In genomic region chr7:46775776-46776175, GRCh38 we compare ENCODE assay signal across 17 cellular contexts.
DNase-seq lines count a peak whose midpoint lies in the region; ATAC-seq and TF ChIP-seq lines count a peak whose summit lies in the region.
"Had no signal": no experiment of that assay in that cellular context is flagged by ENCODE, and none has a peak within 500 bp of the region (broad histone marks: within the 10 kb centered on the region; RNA-seq: fewer than 3 reads in every experiment).

No MANE protein-coding gene starts in this region.

- peak; percentile 63 for DNase-seq in AG09309 (ENCODE audit: low read depth)
- DNase-seq in EH (ENCODE audit: low read depth): peak; percentile 76
- peak; percentile 64 for DNase-seq in amniotic epithelial cell (ENCODE audit: low read depth)
- DNase-seq in myocyte (ENCODE audit: low read depth): peak; percentile 33
- DNase-seq in NK-92 (lab: John Stamatoyannopoulos, UW; ENCODE audit: unreplicated experiment): no peak
- no peak for DNase-seq in WTC11 (ENCODE audit: low spot score)
- DNase-seq in RPMI8226: no peak
- DNase-seq: Karpas-422, NCI-H1105 treated with DMSO at 0.1 percent for 48 hours, NCI-H187 treated with DMSO at 0.1 percent for 48 hours, NCI-H2171, NCI-H446 treated with DMSO at 0.1 percent for 48 hours, NCI-H748 treated with DMSO at 0.1 percent for 48 hours, SJCRH30 had no signal

- POLR2A ChIA-PET in WTC11 (lab: Charles Lee): no interaction called here

- no peak overlapping the region for H3K4me3 ChIP-seq in AG09309 (ENCODE audit: control insufficient read depth, low read depth, low read length)
- H3K4me3 ChIP-seq: BLaER1 treated with 17β-estradiol and CSF1 and Interleukin-3, amounts not matched to agents 10 nM and 100 nM; GM12878; SJCRH30 had no signal

- no peaks in the 10 kb centered on the region for H3K27me3 Mint-ChIP-seq in WTC11 (ENCODE audit: low read depth)

- no peak overlapping the region for H3K27ac Mint-ChIP-seq in WTC11

- ATAC-seq in WTC11 (no peak), HG02840 (IDR thresholded peaks at IDR 0.05; ENCODE audit: low FRiP score, unreplicated experiment) (no peak)
- ATAC-seq: GM12878 had no signal

- H3K36me3 Mint-ChIP-seq in WTC11: no peaks in the 10 kb centered on the region

- H3K9me3 Mint-ChIP-seq in WTC11: peaks cover 21% of the 10 kb centered on the region

- CTCF ChIA-PET in WTC11 (lab: Charles Lee): no interaction called here

- no peak overlapping the region for H3K4me3 Mint-ChIP-seq in WTC11

- peaks cover 11% of the 10 kb centered on the region for H3K4me1 Mint-ChIP-seq in WTC11

- TF ChIP-seq CTCF in AG09309 (IDR thresholded peaks at IDR 0.05; ENCODE audit: control insufficient read depth, insufficient read depth, low read depth, low read length, missing control alignments) (no peak), WTC11 (IDR thresholded peaks at IDR 0.05) (no peak)

TF ChIP-seq in WTC11, 78 proteins besides CTCF, POLR2A, EP300 and RAD21:
- no peak for TF ChIP-seq ZNF263 (CRISPR knock-in tag; IDR thresholded peaks at IDR 0.05; ENCODE audit: low read depth)
- TF ChIP-seq SMAD3 (CRISPR knock-in tag; IDR thresholded peaks at IDR 0.05; ENCODE audit: borderline replicate concordance): no peak
- no peak for TF ChIP-seq JUN (CRISPR knock-in tag; IDR thresholded peaks at IDR 0.05)
- no peak for TF ChIP-seq ZNF121 (CRISPR knock-in tag; IDR thresholded peaks at IDR 0.05)
- TF ChIP-seq ZNF416 (CRISPR knock-in tag; IDR thresholded peaks at IDR 0.05): no peak
- TF ChIP-seq E2F5 (CRISPR knock-in tag; IDR thresholded peaks at IDR 0.05): no peak
- no peak for TF ChIP-seq FOXP4 (CRISPR knock-in tag; IDR thresholded peaks at IDR 0.05)
- TF ChIP-seq SP1 (CRISPR knock-in tag; conservative IDR thresholded peaks at IDR 0.05): no peak
- no peak for TF ChIP-seq PREB (CRISPR knock-in tag; IDR thresholded peaks at IDR 0.05; ENCODE audit: borderline replicate concordance)
- no peak for TF ChIP-seq NFATC4 (CRISPR knock-in tag; IDR thresholded peaks at IDR 0.05)
- no peak for TF ChIP-seq ZNF423 (CRISPR knock-in tag; IDR thresholded peaks at IDR 0.05)
- TF ChIP-seq ELF4 (CRISPR knock-in tag; IDR thresholded peaks at IDR 0.05; ENCODE audit: low read depth): no peak
- TF ChIP-seq ESRRA (CRISPR knock-in tag; IDR thresholded peaks at IDR 0.05; ENCODE audit: borderline replicate concordance): no peak
- TF ChIP-seq AR (CRISPR knock-in tag; IDR thresholded peaks at IDR 0.05): no peak
- no peak for TF ChIP-seq CBFB (CRISPR knock-in tag; IDR thresholded peaks at IDR 0.05; ENCODE audit: low read depth)
- no peak for TF ChIP-seq ATF6 (CRISPR knock-in tag; IDR thresholded peaks at IDR 0.05)
- TF ChIP-seq CREM (CRISPR knock-in tag; IDR thresholded peaks at IDR 0.05): no peak
- no peak for TF ChIP-seq PRRX2 (CRISPR knock-in tag; IDR thresholded peaks at IDR 0.05)
- no peak for TF ChIP-seq KAT7 (CRISPR knock-in tag; IDR thresholded peaks at IDR 0.05; ENCODE audit: borderline replicate concordance)
- no peak for TF ChIP-seq USF1 (CRISPR knock-in tag; IDR thresholded peaks at IDR 0.05)

Comparison
In these comparisons a context has a peak if more than half of its experiments do, and no peak if none do; other contexts are left out.
1. DNase-seq: peak in AG09309 (single experiment), EH (single experiment), amniotic epithelial cell (single experiment) and myocyte (single experiment); none in NK-92 (single experiment), WTC11 (single experiment) and RPMI8226 (single experiment).